ENCODE assay signal across 18 cellular contexts in the genomic region with DNA sequence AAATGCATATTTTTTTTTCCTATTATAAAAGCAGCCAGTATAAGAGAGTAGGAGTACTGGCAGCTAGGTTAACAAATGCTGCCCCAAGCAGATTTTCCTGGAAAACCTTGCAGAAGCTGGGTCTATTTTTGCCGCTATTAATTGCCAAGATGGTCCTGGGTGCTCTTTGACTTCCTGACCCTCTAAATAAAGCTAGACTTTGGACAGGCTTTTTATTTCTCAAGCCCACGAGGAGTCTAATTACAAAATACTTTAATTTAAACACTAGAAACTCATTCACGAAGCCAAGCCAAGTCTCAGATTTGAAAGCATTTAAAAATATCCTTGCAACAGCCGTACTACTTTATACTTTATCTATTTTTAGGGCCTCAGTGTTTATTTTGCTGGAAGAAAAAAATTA. TPM values are rescaled to one million over a fixed set of nuclear protein-coding genes. Genes with fewer than 3 reads are reported as not detected.
"Had no signal": no experiment of that assay in that cellular context is flagged by ENCODE, and none has a peak within 500 bp of the region (broad histone marks: within the 10 kb centered on the region; RNA-seq: fewer than 3 reads in every experiment).

No MANE protein-coding gene starts in this region.

- ATAC-seq: activated CD4-positive, CD25-positive, alpha-beta regulatory T cell treated with anti-CD3 and anti-CD28 coated beads, Interleukin-2, amount 50 U/mL, for 24 hours; esophagus mucosa; left cardiac atrium; mucosa of descending colon; natural killer cell; right cardiac atrium; T-cell had no signal

- H3K27me3 ChIP-seq: cardiac muscle cell, colonic mucosa, stomach, testis, upper lobe of left lung had no signal

- H3K36me3 ChIP-seq: cardiac muscle cell, colonic mucosa, stomach, upper lobe of left lung had no signal

- H3K27ac Mint-ChIP-seq: activated naive CD4-positive, alpha-beta T cell treated with anti-CD3 and anti-CD28 coated beads for 36 hours; natural killer cell; progenitor cell of endocrine pancreas; T-cell had no signal

- H3K4me1 Mint-ChIP-seq: natural killer cell, T-cell had no signal

- H3K4me3 ChIP-seq: cardiac muscle cell, colonic mucosa, mucosa of descending colon, stomach, testis, upper lobe of left lung had no signal

- H3K9me3 ChIP-seq: colonic mucosa, mucosa of descending colon, stomach, testis, upper lobe of left lung had no signal

- H3K9me3 Mint-ChIP-seq: activated naive CD4-positive, alpha-beta T cell treated with anti-CD3 and anti-CD28 coated beads for 36 hours; natural killer cell; T-cell had no signal

- H3K27ac ChIP-seq: cardiac muscle cell, colonic mucosa, stomach, testis, upper lobe of left lung had no signal

- H3K36me3 Mint-ChIP-seq: natural killer cell, T-cell had no signal

- DNase-seq: activated naive CD4-positive, alpha-beta T cell treated with anti-CD3 and anti-CD28 coated beads for 36 hours; activated T-cell treated with anti-CD3 and anti-CD28 coated beads for 4 hours; colonic mucosa; foreskin melanocyte; left cardiac atrium; mucosa of descending colon; natural killer cell; right cardiac atrium; stimulated activated CD4-positive, alpha-beta T cell treated with anti-CD3 and anti-CD28 coated beads, Interleukin-2, amount 100 ng/mL, for 24 hours; stomach; T-cell; T-helper 9 cell; testis; upper lobe of left lung had no signal

- H3K4me3 Mint-ChIP-seq: activated naive CD4-positive, alpha-beta T cell treated with anti-CD3 and anti-CD28 coated beads for 36 hours; natural killer cell; T-cell had no signal

- H3K4me1 ChIP-seq: colonic mucosa had no signal

- H3K27me3 Mint-ChIP-seq: progenitor cell of endocrine pancreas had no signal

RNA-seq across cellular contexts. Expression of a gene that starts 45.1 kb away (rescaled TPM):
- total RNA-seq: activated naive CD4-positive, alpha-beta T cell treated with anti-CD3 and anti-CD28 coated beads for 36 hours; natural killer cell; T-cell had no signal
